ENCODE assay signal across 8 cellular contexts in the genomic region with DNA sequence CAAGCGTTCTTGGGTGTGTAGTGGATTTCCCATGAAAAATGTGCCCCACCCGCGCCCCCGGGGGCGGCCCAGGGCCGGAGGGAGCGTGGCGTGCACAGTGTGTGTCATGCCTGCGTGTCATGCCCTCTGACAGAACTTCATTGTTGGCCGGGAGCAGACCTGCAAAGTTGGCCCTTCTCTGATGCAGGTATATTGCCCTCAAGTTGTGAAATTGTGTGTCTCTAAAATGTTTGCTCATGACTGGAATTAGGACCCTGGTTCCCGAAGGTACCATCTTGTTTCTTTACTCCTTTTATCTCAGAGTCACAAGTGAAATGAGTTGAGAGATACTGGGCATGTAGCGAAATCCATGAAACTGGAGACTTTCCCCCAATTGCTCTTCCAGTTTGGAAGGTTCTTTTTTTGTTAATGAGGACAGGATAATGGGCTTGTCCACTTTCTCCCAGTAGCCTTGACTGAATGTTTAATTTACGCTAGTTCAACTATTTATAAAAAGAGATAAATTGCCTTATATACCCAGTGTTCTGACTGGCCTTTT. TPM values are rescaled to one million over a fixed set of nuclear protein-coding genes. Genes with fewer than 3 reads are reported as not detected.
A peak's percentile ranks its signal among the peaks of the same experiment; 100 is the strongest.
DNase-seq lines count a peak whose midpoint lies in the region; ATAC-seq, FAIRE-seq and TF ChIP-seq lines count a peak whose summit lies in the region.

No MANE protein-coding gene starts in this region.

- H3K9me3 ChIP-seq in DOHH2 (ENCODE audit: control insufficient read depth, insufficient read depth, low read length) (no peaks in the 10 kb centered on the region), iPS-15b (ENCODE audit: control insufficient read depth, insufficient read depth, low read length) (no peaks in the 10 kb centered on the region), small intestine (ENCODE audit: control insufficient read depth, low read depth) (no peaks in the 10 kb centered on the region)

- CTCF ChIA-PET in RWPE1 (lab: Yijun Ruan, JAX), result no interaction called here

- ATAC-seq in HG02798 (IDR thresholded peaks at IDR 0.05; ENCODE audit: poor library complexity, unreplicated experiment), result peak; percentile 11

- TF ChIP-seq CTCF in DOHH2 (IDR thresholded peaks at IDR 0.05; ENCODE audit: low read depth, low read length, poor library complexity, severe bottlenecking) (no peak), RWPE1 (conservative IDR thresholded peaks at IDR 0.05; ENCODE audit: low read depth) (no peak)

- peaks cover 33% of the 10 kb centered on the region for H3K4me1 ChIP-seq in DOHH2 (ENCODE audit: control insufficient read depth, low read length)
- H3K4me1 ChIP-seq in iPS-15b (ENCODE audit: control insufficient read depth, insufficient read depth, low read length), result peaks cover 11% of the 10 kb centered on the region
- H3K4me1 ChIP-seq in small intestine (ENCODE audit: control insufficient read depth in 2 of 2, insufficient read depth in 1 of 2, low read depth in 1 of 2, low read length in 1 of 2), result peaks cover 0 to 5% of the 10 kb centered on the region in 2 donors

- H3K4me3 ChIP-seq in DOHH2 (ENCODE audit: low read length), result peak overlapping the region; percentile 84
- peak overlapping the region; percentile 97 for H3K4me3 ChIP-seq in iPS-15b (ENCODE audit: low read depth, low read length)
- peak overlapping the region; percentile 24 to 59 for H3K4me3 ChIP-seq in small intestine (ENCODE audit: low read depth in 1 of 2, low read length in 2 of 2)

- H3K27me3 ChIP-seq in DOHH2 (ENCODE audit: control insufficient read depth, low read length), result no peaks in the 10 kb centered on the region
- no peaks in the 10 kb centered on the region for H3K27me3 ChIP-seq in iPS-15b (ENCODE audit: control insufficient read depth, insufficient read depth, low read length)
- no peaks in the 10 kb centered on the region for H3K27me3 ChIP-seq in small intestine (ENCODE audit: control insufficient read depth in 2 of 2, insufficient read depth in 2 of 2, low read length in 2 of 2)

- H3F3A ChIP-seq in DOHH2 (ENCODE audit: control insufficient read depth, insufficient read depth), result peaks cover 13% of the 10 kb centered on the region

- H3K4me2 ChIP-seq in DOHH2 (ENCODE audit: low read length), result peak overlapping the region; percentile 91

- DNase-seq in RWPE1 (ENCODE audit: low spot score) (peak; percentile 65), small intestine (peak; percentile 48), D341Med (ENCODE audit: low spot score) (no peak), superior temporal gyrus (ENCODE audit: extremely low spot score) (no peak)

- peak overlapping the region; percentile 37; the same call in 1 of the 2 replicates for H3K27ac ChIP-seq in DOHH2 (ENCODE audit: low read depth, low read length)
- peak overlapping the region; percentile 95 for H3K27ac ChIP-seq in RWPE1
- H3K27ac ChIP-seq in angular gyrus (ENCODE audit: low read depth, low read length), result peak overlapping the region; percentile 79
- H3K27ac ChIP-seq in small intestine (ENCODE audit: low read depth in 1 of 2, low read length in 1 of 2), result peak overlapping the region; percentile 90 to 94

- peaks cover 43% of the 10 kb centered on the region for H3K79me2 ChIP-seq in DOHH2 (ENCODE audit: control insufficient read depth, low read length)

- H3K36me3 ChIP-seq in DOHH2 (ENCODE audit: control insufficient read depth, low read length) (no peaks in the 10 kb centered on the region), iPS-15b (ENCODE audit: control insufficient read depth, insufficient read depth, low read length) (no peaks in the 10 kb centered on the region), small intestine (ENCODE audit: control insufficient read depth in 2 of 2, insufficient read depth in 2 of 2, low read length in 2 of 2) (no peaks in the 10 kb centered on the region)

- POLR2A ChIA-PET in RWPE1 (lab: Yijun Ruan, JAX; ENCODE audit: low non-redundant PET), result interaction anchor here (0.6 to 1.4 kb wide), 3 partner anchors 13 to 62 kb away, joined by 6 to 8 read pairs (median 7); a partner anchor contains a TSS

- FAIRE-seq in small intestine (lab: Jason Lieb, UNC), result no peak

- no peaks in the 10 kb centered on the region for H3K9me2 ChIP-seq in DOHH2 (replicated peaks; ENCODE audit: control insufficient read depth, low read length)

- H3K9ac ChIP-seq in iPS-15b (ENCODE audit: low read depth, low read length), result peak overlapping the region; percentile 93

- WGBS in small intestine, 3 donors, result 11 to 14% (median 12%) methylated on average over 13 of the region's 13 CpGs

- peaks cover 3% of the 10 kb centered on the region; the same call in 1 of the 2 replicates for H4K20me1 ChIP-seq in DOHH2 (ENCODE audit: control insufficient read depth, insufficient read depth, low read depth, low read length)

RNA-seq across cellular contexts. Expression of a gene that starts 26.2 kb away (rescaled TPM):
- 10 to 100 TPM in 1 of 3 donors, 1 to 10 TPM in 2; 7.2 to 24.9 (median 7.3) TPM for polyA plus RNA-seq in small intestine

RNA-seq across cellular contexts. Expression of a gene that starts 26.6 kb away (rescaled TPM):
- polyA plus RNA-seq in small intestine, result 10 to 100 TPM in 2 of 3 donors, 1 to 10 TPM in 1; 9.7 to 17.5 (median 10.1) TPM

Comparison
In these comparisons a context has a peak if more than half of its experiments do, and no peak if none do; other contexts are left out.
1. H3K27ac ChIP-seq: peak in every context shown above with its lines; median percentile 95 in RWPE1; 92 in small intestine; 79 in angular gyrus; 37 in DOHH2.
2. H3K4me3 ChIP-seq: peak in every context shown above with its lines; median percentile 97 in iPS-15b; 84 in DOHH2; 42 in small intestine.
3. DNase-seq: peak in RWPE1 (single experiment) and small intestine (single experiment); none in D341Med (single experiment) and superior temporal gyrus (single experiment).